In the genomic region with DNA sequence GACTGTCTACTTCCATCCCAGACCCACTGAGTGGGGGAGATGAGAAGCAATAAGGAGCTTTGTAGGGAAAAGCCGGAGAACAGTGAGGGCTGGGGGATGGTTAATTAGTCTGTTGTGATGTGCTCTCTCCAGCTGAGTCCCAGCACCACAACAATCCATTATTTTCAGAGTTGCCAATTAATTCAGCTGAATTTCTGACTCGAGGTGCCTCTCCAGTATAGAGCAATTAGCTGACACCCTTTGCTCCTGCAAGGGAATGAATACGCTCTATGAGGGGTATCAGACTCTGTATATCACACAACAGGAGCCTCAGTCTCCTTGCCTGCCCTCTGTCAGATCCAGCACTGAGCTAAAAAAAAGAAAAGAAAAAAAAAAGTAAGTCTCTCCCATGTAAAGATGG, we compare ENCODE assay signal across 34 cellular contexts.
"Had no signal": no experiment of that assay in that cellular context is flagged by ENCODE, and none has a peak within 500 bp of the region (broad histone marks: within the 10 kb centered on the region; RNA-seq: fewer than 3 reads in every experiment).

No MANE protein-coding gene starts in this region.

- H3K36me3 ChIP-seq: brain microvascular endothelial cell, breast epithelium had no signal

- H3K27ac Mint-ChIP-seq: activated CD4-positive, alpha-beta memory T cell treated with anti-CD3 and anti-CD28 coated beads, Interleukin-2, amount 10 ng/mL, durations not matched to agents 7 days and 5 days; activated CD4-positive, alpha-beta T cell treated with anti-CD3 and anti-CD28 coated beads for 36 hours; activated CD4-positive, alpha-beta T cell treated with anti-CD3 and anti-CD28 coated beads, Interleukin-2, amount 10 ng/mL, durations not matched to agents 7 days and 5 days; activated CD8-positive, alpha-beta memory T cell treated with anti-CD3 and anti-CD28 coated beads, Interleukin-2, amount 10 ng/mL, durations not matched to agents 7 days and 5 days; activated CD8-positive, alpha-beta T cell treated with anti-CD3 and anti-CD28 coated beads, Interleukin-2, amount 10 ng/mL, durations not matched to agents 7 days and 5 days; activated naive CD4-positive, alpha-beta T cell treated with anti-CD3 and anti-CD28 coated beads, Interleukin-2, amount 10 ng/mL, durations not matched to agents 7 days and 5 days; activated naive CD4-positive, alpha-beta T cell treated with anti-CD3 and anti-CD28 coated beads, Interleukin-2, amount 50 U/mL, for 24 hours; activated naive CD8-positive, alpha-beta T cell; activated naive CD8-positive, alpha-beta T cell treated with anti-CD3 and anti-CD28 coated beads, Interleukin-2, amount 10 ng/mL, durations not matched to agents 7 days and 5 days; activated naive CD8-positive, alpha-beta T cell treated with anti-CD3 and anti-CD28 coated beads, Interleukin-2, amount 50 U/mL, for 24 hours; activated T-cell treated with anti-CD3 and anti-CD28 coated beads, Interleukin-2, amount 50 U/mL, for 24 hours; activated T-helper 2 cell treated with anti-CD3 and anti-CD28 coated beads, Interferon-gamma antibody, Interleukin-2, Interleukin-4, amounts not matched to agents 10 μg/mL and 5 μg/mL and 100 μg/mL, durations not matched to agents 14 hours and 24 hours and 36 hours; T-helper 1 cell treated with Interleukin-12 subunit alpha and Interleukin-12 subunit beta and Interleukin-4 antibody, amounts not matched to agents 30 μg/mL and 1 μg/mL, for 36 hours; T-helper 2 cell treated with Interferon-gamma antibody and Interleukin-4, amounts not matched to agents 5 μg/mL and 100 μg/mL, for 36 hours had no signal

- H3K4me1 Mint-ChIP-seq: activated CD4-positive, alpha-beta memory T cell treated with anti-CD3 and anti-CD28 coated beads, Interleukin-2, amount 10 ng/mL, durations not matched to agents 7 days and 5 days; activated CD4-positive, alpha-beta T cell treated with anti-CD3 and anti-CD28 coated beads for 36 hours; activated CD4-positive, alpha-beta T cell treated with anti-CD3 and anti-CD28 coated beads, Interleukin-2, amount 10 ng/mL, durations not matched to agents 7 days and 5 days; activated CD8-positive, alpha-beta memory T cell treated with anti-CD3 and anti-CD28 coated beads, Interleukin-2, amount 10 ng/mL, durations not matched to agents 7 days and 5 days; activated naive CD4-positive, alpha-beta T cell treated with anti-CD3 and anti-CD28 coated beads, Interleukin-2, amount 10 ng/mL, durations not matched to agents 7 days and 5 days; activated naive CD4-positive, alpha-beta T cell treated with anti-CD3 and anti-CD28 coated beads, Interleukin-2, amount 50 U/mL, for 24 hours; activated naive CD8-positive, alpha-beta T cell treated with anti-CD3 and anti-CD28 coated beads, Interleukin-2, amount 50 U/mL, for 24 hours had no signal

- H3K9me3 ChIP-seq: body of pancreas, breast epithelium had no signal

- DNase-seq: activated CD4-positive, alpha-beta memory T cell treated with anti-CD3 and anti-CD28 coated beads, Interleukin-2, amount 10 ng/mL, durations not matched to agents 7 days and 5 days; activated CD4-positive, alpha-beta T cell treated with anti-CD3 and anti-CD28 coated beads for 1 hour; activated CD4-positive, alpha-beta T cell treated with anti-CD3 and anti-CD28 coated beads for 36 hours; activated CD4-positive, alpha-beta T cell treated with anti-CD3 and anti-CD28 coated beads for 48 hours; activated CD4-positive, alpha-beta T cell treated with anti-CD3 and anti-CD28 coated beads, Interleukin-2, amount 10 ng/mL, durations not matched to agents 7 days and 5 days; activated CD4-positive, alpha-beta T cell treated with anti-CD3 and anti-CD28 coated beads, Interleukin-2, amount 50 U/mL, for 48 hours; activated CD4-positive, CD25-positive, alpha-beta regulatory T cell; activated CD8-positive, alpha-beta memory T cell treated with anti-CD3 and anti-CD28 coated beads for 24 hours; activated CD8-positive, alpha-beta memory T cell treated with anti-CD3 and anti-CD28 coated beads, Interleukin-2, amount 10 ng/mL, durations not matched to agents 7 days and 5 days; activated CD8-positive, alpha-beta memory T cell treated with anti-CD3 and anti-CD28 coated beads, Interleukin-2, amount 50 U/mL, for 48 hours; activated CD8-positive, alpha-beta T cell treated with anti-CD3 and anti-CD28 coated beads, Interleukin-2, amount 10 ng/mL, durations not matched to agents 7 days and 5 days; activated effector memory CD4-positive, alpha-beta T cell treated with Interleukin-2 at 50 U/mL for 16 hours; activated gamma-delta T cell; activated naive CD4-positive, alpha-beta T cell treated with anti-CD3 and anti-CD28 coated beads, Interleukin-2, amount 10 ng/mL, durations not matched to agents 7 days and 5 days; activated naive CD4-positive, alpha-beta T cell treated with Interleukin-2 at 50 U/mL for 16 hours; activated naive CD8-positive, alpha-beta T cell treated with anti-CD3 and anti-CD28 coated beads, Interleukin-2, amount 10 ng/mL, durations not matched to agents 7 days and 5 days; activated naive CD8-positive, alpha-beta T cell treated with anti-CD3 and anti-CD28 coated beads, Interleukin-2, amount 50 U/mL, for 24 hours; activated T-cell treated with anti-CD3 and anti-CD28 coated beads, Interleukin-2, amount 50 U/mL, for 24 hours; activated T-cell treated with anti-CD3 and anti-CD28 coated beads, Interleukin-2, amount 50 U/mL, for 48 hours; anterior cingulate cortex; body of pancreas; brain microvascular endothelial cell; central memory CD4-positive, alpha-beta T cell; T-helper 1 cell; T-helper 2 cell; T-helper 9 cell had no signal

- H3K36me3 Mint-ChIP-seq: activated CD8-positive, alpha-beta memory T cell treated with anti-CD3 and anti-CD28 coated beads, Interleukin-2, amount 10 ng/mL, durations not matched to agents 7 days and 5 days; activated naive CD4-positive, alpha-beta T cell treated with anti-CD3 and anti-CD28 coated beads, Interleukin-2, amount 10 ng/mL, durations not matched to agents 7 days and 5 days; activated naive CD4-positive, alpha-beta T cell treated with anti-CD3 and anti-CD28 coated beads, Interleukin-2, amount 50 U/mL, for 24 hours; activated naive CD8-positive, alpha-beta T cell; activated naive CD8-positive, alpha-beta T cell treated with anti-CD3 and anti-CD28 coated beads, Interleukin-2, amount 10 ng/mL, durations not matched to agents 7 days and 5 days had no signal

- H3K27ac ChIP-seq: body of pancreas, brain microvascular endothelial cell, breast epithelium, VCaP had no signal

- H3K4me1 ChIP-seq: body of pancreas, breast epithelium had no signal

- H3K27me3 ChIP-seq: body of pancreas, brain microvascular endothelial cell, breast epithelium had no signal

- H3K4me3 ChIP-seq: body of pancreas, breast epithelium had no signal

- H3K27me3 Mint-ChIP-seq: activated CD4-positive, alpha-beta memory T cell treated with anti-CD3 and anti-CD28 coated beads, Interleukin-2, amount 10 ng/mL, durations not matched to agents 7 days and 5 days; activated CD4-positive, alpha-beta T cell treated with anti-CD3 and anti-CD28 coated beads for 36 hours; activated CD4-positive, alpha-beta T cell treated with anti-CD3 and anti-CD28 coated beads, Interleukin-2, amount 10 ng/mL, durations not matched to agents 7 days and 5 days; activated CD8-positive, alpha-beta memory T cell treated with anti-CD3 and anti-CD28 coated beads, Interleukin-2, amount 10 ng/mL, durations not matched to agents 7 days and 5 days; activated naive CD4-positive, alpha-beta T cell treated with anti-CD3 and anti-CD28 coated beads, Interleukin-2, amount 10 ng/mL, durations not matched to agents 7 days and 5 days; activated naive CD8-positive, alpha-beta T cell treated with anti-CD3 and anti-CD28 coated beads, Interleukin-2, amount 10 ng/mL, durations not matched to agents 7 days and 5 days; activated T-cell treated with anti-CD3 and anti-CD28 coated beads, Interleukin-2, amount 50 U/mL, for 24 hours had no signal

- H3K9me3 Mint-ChIP-seq: activated CD4-positive, alpha-beta memory T cell treated with anti-CD3 and anti-CD28 coated beads, Interleukin-2, amount 10 ng/mL, durations not matched to agents 7 days and 5 days; activated CD4-positive, alpha-beta T cell treated with anti-CD3 and anti-CD28 coated beads, Interleukin-2, amount 10 ng/mL, durations not matched to agents 7 days and 5 days; activated naive CD4-positive, alpha-beta T cell treated with anti-CD3 and anti-CD28 coated beads, Interleukin-2, amount 10 ng/mL, durations not matched to agents 7 days and 5 days; activated naive CD8-positive, alpha-beta T cell treated with anti-CD3 and anti-CD28 coated beads, Interleukin-2, amount 10 ng/mL, durations not matched to agents 7 days and 5 days; activated naive CD8-positive, alpha-beta T cell treated with anti-CD3 and anti-CD28 coated beads, Interleukin-2, amount 50 U/mL, for 24 hours; activated T-helper 2 cell treated with anti-CD3 and anti-CD28 coated beads, Interferon-gamma antibody, Interleukin-2, Interleukin-4, amounts not matched to agents 10 μg/mL and 5 μg/mL and 100 μg/mL, durations not matched to agents 14 hours and 24 hours and 36 hours; T-helper 1 cell treated with Interleukin-12 subunit alpha and Interleukin-12 subunit beta and Interleukin-4 antibody, amounts not matched to agents 30 μg/mL and 1 μg/mL, for 36 hours; T-helper 2 cell treated with Interferon-gamma antibody and Interleukin-4, amounts not matched to agents 5 μg/mL and 100 μg/mL, for 36 hours had no signal

- ATAC-seq: activated CD4-positive, alpha-beta T cell treated with anti-CD3 and anti-CD28 coated beads for 36 hours; activated CD4-positive, CD25-positive, alpha-beta regulatory T cell treated with anti-CD3 and anti-CD28 coated beads, Interleukin-2, amount 50 U/mL, for 24 hours; activated CD8-positive, alpha-beta memory T cell treated with anti-CD3 and anti-CD28 coated beads, Interleukin-2, amount 10 ng/mL, durations not matched to agents 7 days and 5 days; activated CD8-positive, alpha-beta T cell treated with anti-CD3 and anti-CD28 coated beads, Interleukin-2, amount 10 ng/mL, durations not matched to agents 7 days and 5 days; activated naive CD8-positive, alpha-beta T cell treated with anti-CD3 and anti-CD28 coated beads, Interleukin-2, amount 50 U/mL, for 24 hours; body of pancreas had no signal

- H3K4me3 Mint-ChIP-seq: activated CD4-positive, alpha-beta memory T cell treated with anti-CD3 and anti-CD28 coated beads, Interleukin-2, amount 10 ng/mL, durations not matched to agents 7 days and 5 days; activated CD4-positive, alpha-beta T cell treated with anti-CD3 and anti-CD28 coated beads for 36 hours; activated CD4-positive, alpha-beta T cell treated with anti-CD3 and anti-CD28 coated beads, Interleukin-2, amount 10 ng/mL, durations not matched to agents 7 days and 5 days; activated CD8-positive, alpha-beta memory T cell treated with anti-CD3 and anti-CD28 coated beads, Interleukin-2, amount 10 ng/mL, durations not matched to agents 7 days and 5 days; activated CD8-positive, alpha-beta T cell treated with anti-CD3 and anti-CD28 coated beads, Interleukin-2, amount 10 ng/mL, durations not matched to agents 7 days and 5 days; activated naive CD4-positive, alpha-beta T cell treated with anti-CD3 and anti-CD28 coated beads, Interleukin-2, amount 10 ng/mL, durations not matched to agents 7 days and 5 days; activated naive CD4-positive, alpha-beta T cell treated with anti-CD3 and anti-CD28 coated beads, Interleukin-2, amount 50 U/mL, for 24 hours; activated naive CD8-positive, alpha-beta T cell; activated naive CD8-positive, alpha-beta T cell treated with anti-CD3 and anti-CD28 coated beads, Interleukin-2, amount 10 ng/mL, durations not matched to agents 7 days and 5 days; activated naive CD8-positive, alpha-beta T cell treated with anti-CD3 and anti-CD28 coated beads, Interleukin-2, amount 50 U/mL, for 24 hours; activated T-cell treated with anti-CD3 and anti-CD28 coated beads, Interleukin-2, amount 50 U/mL, for 24 hours; T-helper 1 cell treated with Interleukin-12 subunit alpha and Interleukin-12 subunit beta and Interleukin-4 antibody, amounts not matched to agents 30 μg/mL and 1 μg/mL, for 36 hours; T-helper 2 cell treated with Interferon-gamma antibody and Interleukin-4, amounts not matched to agents 5 μg/mL and 100 μg/mL, for 36 hours had no signal
